ENCODE assay signal across 8 cellular contexts in genomic region chr3:114827495-114827894, GRCh38.
A peak's percentile ranks its signal among the peaks of the same experiment; 100 is the strongest.
DNase-seq lines count a peak whose midpoint lies in the region; ATAC-seq, FAIRE-seq and TF ChIP-seq lines count a peak whose summit lies in the region.

No MANE protein-coding gene starts in this region.

- H3F3A ChIP-seq in Loucy (ENCODE audit: low read depth) = no peaks in the 10 kb centered on the region

- H3K4me3 ChIP-seq in Loucy (ENCODE audit: low read length, poor library complexity, severe bottlenecking) = no peak overlapping the region

- no peak overlapping the region for H2AFZ ChIP-seq in Loucy (ENCODE audit: low read length)

- H3K9me3 ChIP-seq in Loucy (ENCODE audit: insufficient read depth, low read depth, low read length) = no peaks in the 10 kb centered on the region

- DNase-seq in DMS53 (lab: John Stamatoyannopoulos, UW) (peak; percentile 76), RCC 7860 (ENCODE audit: low spot score) (peak; percentile 39), erythroblast (lab: John Stamatoyannopoulos, UW) (peak; percentile 72 to 75), nephron progenitor cell (no peak)
- no peak for DNase-seq in effector CD4-positive, alpha-beta T cell
- no peak for DNase-seq in activated CD4-positive, alpha-beta T cell treated with anti-CD3 and anti-CD28 coated beads, Interleukin-2, amount 50 U/mL, for 1 hour

- H3K27me3 Mint-ChIP-seq in nephron progenitor cell (ENCODE audit: low read depth, poor library complexity) = no peaks in the 10 kb centered on the region

- no peak for TF ChIP-seq POLR2A in erythroblast (IDR thresholded peaks at IDR 0.05; ENCODE audit: low read length)

- peak; percentile 86 for TF ChIP-seq CTCF in Loucy (conservative IDR thresholded peaks at IDR 0.05; ENCODE audit: low read length)
- TF ChIP-seq CTCF in nephron progenitor cell (IDR thresholded peaks at IDR 0.05) = peak; percentile 60

- H3K4me2 ChIP-seq in Loucy (ENCODE audit: low read depth, low read length, poor library complexity, severe bottlenecking) = no peak overlapping the region

- ATAC-seq in GM21360 (IDR thresholded peaks at IDR 0.05; ENCODE audit: unreplicated experiment) = peak; percentile 73

- H3K36me3 ChIP-seq in Loucy (ENCODE audit: insufficient read depth, low read length) = no peaks in the 10 kb centered on the region

- H3K36me3 Mint-ChIP-seq in nephron progenitor cell (ENCODE audit: low read depth) = no peaks in the 10 kb centered on the region

- H3K4me3 Mint-ChIP-seq in nephron progenitor cell = no peak overlapping the region

- H3K4me1 ChIP-seq in Loucy (ENCODE audit: insufficient read depth, low read length, poor library complexity, severe bottlenecking) = peaks cover 26% of the 10 kb centered on the region

- H3K9me3 Mint-ChIP-seq in nephron progenitor cell = no peaks in the 10 kb centered on the region

- no peaks in the 10 kb centered on the region for H3K27me3 ChIP-seq in Loucy (ENCODE audit: insufficient read depth, low read length, poor library complexity, severe bottlenecking)

- H3K27ac Mint-ChIP-seq in nephron progenitor cell = no peak overlapping the region

- no peaks in the 10 kb centered on the region for H3K9me2 ChIP-seq in Loucy (replicated peaks; ENCODE audit: low read depth, low read length)

- no peak overlapping the region for H3K9ac ChIP-seq in Loucy (ENCODE audit: low read depth, low read length, poor library complexity, severe bottlenecking)

- no peaks in the 10 kb centered on the region for H3K4me1 Mint-ChIP-seq in nephron progenitor cell

- FAIRE-seq in RCC 7860 (lab: Jason Lieb, UNC) = peak; percentile 24

- H3K79me2 ChIP-seq in Loucy (ENCODE audit: insufficient read depth, low read length) = no peaks in the 10 kb centered on the region

- no peaks in the 10 kb centered on the region for H4K20me1 ChIP-seq in Loucy (ENCODE audit: insufficient read depth, low read length, poor library complexity, severe bottlenecking)

Comparison
In these comparisons a context has a peak if more than half of its experiments do, and no peak if none do; other contexts are left out.
1. DNase-seq: peak in DMS53 (single experiment), RCC 7860 (single experiment) and erythroblast (2 of 2); none in nephron progenitor cell (single experiment), effector CD4-positive, alpha-beta T cell (single experiment) and activated CD4-positive, alpha-beta T cell treated with anti-CD3 and anti-CD28 coated beads, Interleukin-2, amount 50 U/mL, for 1 hour (single experiment).